ENCODE assay signal across 2 cellular contexts in the genomic region with DNA sequence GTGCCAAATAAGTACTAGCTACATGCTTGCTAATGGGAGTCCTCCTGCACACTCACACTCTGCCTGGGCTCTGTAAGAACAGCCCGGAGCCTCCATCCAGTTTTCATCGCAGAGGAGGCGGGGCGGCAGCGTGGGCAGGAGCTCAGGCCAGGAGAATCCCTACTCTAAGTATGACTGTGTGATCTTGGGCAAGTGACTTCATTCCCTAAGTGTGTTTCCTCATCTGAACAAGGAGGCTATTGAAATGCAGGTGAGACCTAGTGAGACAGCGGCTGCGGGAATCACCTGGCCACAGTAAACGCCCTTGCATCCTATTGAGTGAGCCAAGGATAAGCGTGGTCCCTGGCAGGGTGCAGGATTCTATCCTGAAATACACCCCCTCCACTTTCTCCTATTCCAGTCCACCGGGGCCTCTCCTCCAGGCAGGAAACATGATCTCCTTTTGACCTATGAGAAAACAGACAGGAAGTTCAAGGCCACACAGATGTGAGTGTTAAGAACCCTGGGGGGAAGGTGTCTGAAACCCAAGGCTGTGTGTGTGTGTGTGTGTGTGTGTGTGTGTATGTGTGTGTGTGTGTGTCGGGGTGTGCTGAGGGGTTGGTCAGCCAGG.
TF ChIP-seq lines count a peak whose summit lies in the region.

No MANE protein-coding gene starts in this region.

TF ChIP-seq in SK-N-SH treated with all-trans-retinoic acid at 6 μM for 48 hours, 23 proteins besides CTCF, POLR2A, EP300 and RAD21 (continued from another document):
- TF ChIP-seq, protein P1, sequence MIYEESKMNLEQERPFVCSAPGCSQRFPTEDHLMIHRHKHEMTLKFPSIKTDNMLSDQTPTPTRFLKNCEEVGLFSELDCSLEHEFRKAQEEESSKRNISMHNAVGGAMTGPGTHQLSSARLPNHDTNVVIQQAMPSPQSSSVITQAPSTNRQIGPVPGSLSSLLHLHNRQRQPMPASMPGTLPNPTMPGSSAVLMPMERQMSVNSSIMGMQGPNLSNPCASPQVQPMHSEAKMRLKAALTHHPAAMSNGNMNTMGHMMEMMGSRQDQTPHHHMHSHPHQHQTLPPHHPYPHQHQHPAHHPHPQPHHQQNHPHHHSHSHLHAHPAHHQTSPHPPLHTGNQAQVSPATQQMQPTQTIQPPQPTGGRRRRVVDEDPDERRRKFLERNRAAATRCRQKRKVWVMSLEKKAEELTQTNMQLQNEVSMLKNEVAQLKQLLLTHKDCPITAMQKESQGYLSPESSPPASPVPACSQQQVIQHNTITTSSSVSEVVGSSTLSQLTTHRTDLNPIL (CRISPR knock-in tag; IDR thresholded peaks at IDR 0.05; ENCODE audit: low read depth) = no peak
- TF ChIP-seq ESRRG (CRISPR knock-in tag; IDR thresholded peaks at IDR 0.05) (no peak), BACH2 (CRISPR knock-in tag; IDR thresholded peaks at IDR 0.05; ENCODE audit: borderline replicate concordance) (no peak), RARB (CRISPR knock-in tag; IDR thresholded peaks at IDR 0.05) (no peak), ZNF8 (CRISPR knock-in tag; IDR thresholded peaks at IDR 0.05) (no peak), OSR1 (CRISPR knock-in tag; IDR thresholded peaks at IDR 0.05) (no peak)
- TF ChIP-seq, protein P2, sequence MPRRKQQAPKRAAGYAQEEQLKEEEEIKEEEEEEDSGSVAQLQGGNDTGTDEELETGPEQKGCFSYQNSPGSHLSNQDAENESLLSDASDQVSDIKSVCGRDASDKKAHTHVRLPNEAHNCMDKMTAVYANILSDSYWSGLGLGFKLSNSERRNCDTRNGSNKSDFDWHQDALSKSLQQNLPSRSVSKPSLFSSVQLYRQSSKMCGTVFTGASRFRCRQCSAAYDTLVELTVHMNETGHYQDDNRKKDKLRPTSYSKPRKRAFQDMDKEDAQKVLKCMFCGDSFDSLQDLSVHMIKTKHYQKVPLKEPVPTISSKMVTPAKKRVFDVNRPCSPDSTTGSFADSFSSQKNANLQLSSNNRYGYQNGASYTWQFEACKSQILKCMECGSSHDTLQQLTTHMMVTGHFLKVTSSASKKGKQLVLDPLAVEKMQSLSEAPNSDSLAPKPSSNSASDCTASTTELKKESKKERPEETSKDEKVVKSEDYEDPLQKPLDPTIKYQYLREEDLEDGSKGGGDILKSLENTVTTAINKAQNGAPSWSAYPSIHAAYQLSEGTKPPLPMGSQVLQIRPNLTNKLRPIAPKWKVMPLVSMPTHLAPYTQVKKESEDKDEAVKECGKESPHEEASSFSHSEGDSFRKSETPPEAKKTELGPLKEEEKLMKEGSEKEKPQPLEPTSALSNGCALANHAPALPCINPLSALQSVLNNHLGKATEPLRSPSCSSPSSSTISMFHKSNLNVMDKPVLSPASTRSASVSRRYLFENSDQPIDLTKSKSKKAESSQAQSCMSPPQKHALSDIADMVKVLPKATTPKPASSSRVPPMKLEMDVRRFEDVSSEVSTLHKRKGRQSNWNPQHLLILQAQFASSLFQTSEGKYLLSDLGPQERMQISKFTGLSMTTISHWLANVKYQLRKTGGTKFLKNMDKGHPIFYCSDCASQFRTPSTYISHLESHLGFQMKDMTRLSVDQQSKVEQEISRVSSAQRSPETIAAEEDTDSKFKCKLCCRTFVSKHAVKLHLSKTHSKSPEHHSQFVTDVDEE (CRISPR knock-in tag; IDR thresholded peaks at IDR 0.05) = no peak

TF ChIP-seq in SK-N-SH, 30 proteins besides CTCF, POLR2A, EP300 and RAD21 (continued from another document):
- no peak for TF ChIP-seq TCF12 (IDR thresholded peaks at IDR 0.05)
